Comparison of ENCODE assay signal across 15 cellular contexts in genomic region chr2:158202151-158202778, GRCh38.
DNase-seq lines count a peak whose midpoint lies in the region; FAIRE-seq and TF ChIP-seq lines count a peak whose summit lies in the region.
"Had no signal": no experiment of that assay in that cellular context is flagged by ENCODE, and none has a peak within 500 bp of the region (broad histone marks: within the 10 kb centered on the region; RNA-seq: fewer than 3 reads in every experiment).

No MANE protein-coding gene starts in this region.

- BruUV-seq in Calu3 (replicated peaks; lab: Mats Ljungman, UMichigan) = no TSS peak

- H3K4me3 ChIP-seq in SJCRH30 = no peak overlapping the region
- H3K4me3 ChIP-seq: left lung, neural progenitor cell had no signal

- intact Hi-C loops in Calu3 (cut with micrococcal nuclease; ENCODE audit: unreplicated experiment) = no loop called here

- peaks cover 65% of the 10 kb centered on the region for H3K4me1 Mint-ChIP-seq in Calu3 (ENCODE audit: low read depth, unreplicated experiment)

- no peak for FAIRE-seq in HTR-8/SVneo (lab: Jason Lieb, UNC)

- DNase-seq in Calu3 (no peak), HTR-8/SVneo (ENCODE audit: insufficient read length, low spot score) (peak; percentile 14), SJCRH30 (peak; percentile 58 to 79), glomerular visceral epithelial cell (ENCODE audit: extremely low spot score) (peak; percentile 54), KG1 (lab: John Stamatoyannopoulos, UW) (no peak), hepatic stellate cell (ENCODE audit: low spot score) (no peak)
- DNase-seq in stimulated activated CD4-positive, alpha-beta T cell treated with anti-CD3 and anti-CD28 coated beads, Interleukin-4, amount 100 ng/mL, for 1 hour = no peak
- no peak for DNase-seq in activated CD4-positive, alpha-beta T cell treated with anti-CD3 and anti-CD28 coated beads for 1 hour
- DNase-seq: activated naive CD8-positive, alpha-beta T cell treated with anti-CD3 and anti-CD28 coated beads, Interleukin-2, amount 10 ng/mL, durations not matched to agents 7 days and 5 days; GF-D8; left lung; NCI-H524 had no signal

- no peaks in the 10 kb centered on the region for H3K36me3 ChIP-seq in SJCRH30
- H3K36me3 ChIP-seq: left lung, neural progenitor cell had no signal

- TF ChIP-seq CTCF in Calu3 (IDR thresholded peaks at IDR 0.05; ENCODE audit: unreplicated experiment) = no peak

- no peaks in the 10 kb centered on the region for H3K36me3 Mint-ChIP-seq in Calu3 (ENCODE audit: insufficient read depth, unreplicated experiment)
- H3K36me3 Mint-ChIP-seq: activated naive CD8-positive, alpha-beta T cell treated with anti-CD3 and anti-CD28 coated beads, Interleukin-2, amount 10 ng/mL, durations not matched to agents 7 days and 5 days; neural progenitor cell; WTC11 had no signal

- no peaks in the 10 kb centered on the region for H3K9me3 ChIP-seq in SJCRH30 (replicated peaks)
- H3K9me3 ChIP-seq: left lung had no signal

- CTCF ChIA-PET in Calu3 (lab: Charles Lee) = interaction anchor here (0.6 to 1.3 kb wide), 4 partner anchors 12 to 264 kb away, joined by 3 read pairs; no protein-coding TSS in a partner anchor

- H3K27me3 Mint-ChIP-seq in Calu3 (ENCODE audit: unreplicated experiment) = no peaks in the 10 kb centered on the region

- peaks cover 2% of the 10 kb centered on the region for H3K9me3 Mint-ChIP-seq in Calu3 (ENCODE audit: low read depth, unreplicated experiment)
- H3K9me3 Mint-ChIP-seq: activated naive CD8-positive, alpha-beta T cell treated with anti-CD3 and anti-CD28 coated beads, Interleukin-2, amount 10 ng/mL, durations not matched to agents 7 days and 5 days; neural progenitor cell; WTC11 had no signal

- H3K27ac ChIP-seq in SJCRH30 = peak overlapping the region; percentile 50
- H3K27ac ChIP-seq: KMS-11, left lung, neural progenitor cell had no signal

- no peak overlapping the region for H3K4me3 Mint-ChIP-seq in Calu3 (ENCODE audit: low read depth, unreplicated experiment)
- H3K4me3 Mint-ChIP-seq: activated naive CD8-positive, alpha-beta T cell treated with anti-CD3 and anti-CD28 coated beads, Interleukin-2, amount 10 ng/mL, durations not matched to agents 7 days and 5 days; neural progenitor cell; WTC11 had no signal

- no peaks in the 10 kb centered on the region for H3K27me3 ChIP-seq in SJCRH30
- H3K27me3 ChIP-seq: left lung, neural progenitor cell had no signal

- H3K4me1 ChIP-seq in SJCRH30 = peaks cover 51% of the 10 kb centered on the region
- H3K4me1 ChIP-seq: neural progenitor cell had no signal

- H3K27ac Mint-ChIP-seq in Calu3 (ENCODE audit: unreplicated experiment) = peak overlapping the region; percentile 58
- H3K27ac Mint-ChIP-seq: activated naive CD8-positive, alpha-beta T cell treated with anti-CD3 and anti-CD28 coated beads, Interleukin-2, amount 10 ng/mL, durations not matched to agents 7 days and 5 days; neural progenitor cell; WTC11 had no signal

Comparison
In these comparisons a context has a peak if more than half of its experiments do, and no peak if none do; other contexts are left out.
1. DNase-seq: peak in HTR-8/SVneo (single experiment), SJCRH30 (2 of 2) and glomerular visceral epithelial cell (single experiment); none in Calu3 (single experiment), KG1 (single experiment), stimulated activated CD4-positive, alpha-beta T cell treated with anti-CD3 and anti-CD28 coated beads, Interleukin-4, amount 100 ng/mL, for 1 hour (single experiment), activated CD4-positive, alpha-beta T cell treated with anti-CD3 and anti-CD28 coated beads for 1 hour (single experiment) and hepatic stellate cell (single experiment).